Comparison of ENCODE assay signal across 9 cellular contexts in the genomic region with DNA sequence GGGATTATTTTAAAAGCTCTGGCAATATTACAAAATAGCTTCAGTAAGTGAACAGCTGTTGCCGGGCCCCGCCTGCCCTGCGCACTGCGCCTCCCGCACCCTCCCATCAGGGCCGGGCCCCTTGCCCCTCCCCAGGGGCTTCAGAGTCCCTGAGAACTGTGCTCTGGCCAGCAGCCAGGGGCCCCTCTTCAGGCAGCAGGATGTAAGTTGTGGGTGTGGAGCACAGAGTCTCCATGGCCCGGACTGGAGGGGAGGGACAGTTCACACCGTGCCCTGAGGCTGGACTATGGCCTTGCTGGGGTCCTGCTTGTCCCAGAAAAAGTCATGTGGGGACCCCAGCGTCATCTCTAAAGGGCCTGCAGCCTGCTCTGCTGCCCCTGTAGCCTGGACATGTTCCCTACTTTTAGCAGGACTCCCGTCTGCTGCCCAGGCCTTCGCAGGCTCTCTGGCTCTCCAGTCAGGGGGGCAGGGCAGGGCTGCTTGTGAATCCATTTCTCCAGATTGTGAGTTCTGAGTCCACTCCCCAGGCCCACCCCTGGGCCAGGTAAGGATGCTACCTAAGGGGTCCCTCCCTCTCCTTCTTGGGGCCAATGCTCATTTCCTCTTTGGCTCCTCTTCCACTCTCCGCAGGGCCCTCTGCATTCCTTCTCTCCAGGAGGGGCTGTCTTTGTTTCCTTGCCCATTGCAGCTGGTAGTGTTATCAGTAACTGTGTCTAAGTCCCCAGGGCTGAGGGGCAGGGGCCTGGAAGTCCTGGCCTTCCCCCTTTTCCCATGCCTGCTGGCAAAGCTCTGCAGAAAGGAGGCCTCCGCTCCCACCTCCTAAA. TPM values are rescaled to one million over a fixed set of nuclear protein-coding genes. Genes with fewer than 3 reads are reported as not detected.
DNase-seq lines count a peak whose midpoint lies in the region; ATAC-seq and TF ChIP-seq lines count a peak whose summit lies in the region.
"Had no signal": no experiment of that assay in that cellular context is flagged by ENCODE, and none has a peak within 500 bp of the region (broad histone marks: within the 10 kb centered on the region; RNA-seq: fewer than 3 reads in every experiment).

No MANE protein-coding gene starts in this region.

- peak overlapping the region; percentile 81 to 92 (median 84) for H3K27ac Mint-ChIP-seq in nephron

- peak overlapping the region; percentile 51 to 63 (median 58) for H3K4me3 Mint-ChIP-seq in nephron

- H3K36me3 Mint-ChIP-seq in nephron (ENCODE audit: low read depth) = no peaks in the 10 kb centered on the region
- H3K36me3 Mint-ChIP-seq: CD4-positive, alpha-beta memory T cell had no signal

- H3K27me3 Mint-ChIP-seq in nephron (ENCODE audit: low read depth) = peaks cover 22% of the 10 kb centered on the region

- no peak for ATAC-seq in GM21447 (IDR thresholded peaks at IDR 0.05; ENCODE audit: unreplicated experiment)

- H3K4me1 Mint-ChIP-seq in nephron = peaks cover 52% of the 10 kb centered on the region

- H3K9me3 Mint-ChIP-seq in nephron = no peaks in the 10 kb centered on the region

- no peak overlapping the region for H3K4me3 ChIP-seq in fibroblast of villous mesenchyme (ENCODE audit: low read depth, low read length)

- no peak for TF ChIP-seq CTCF in fibroblast of villous mesenchyme (IDR thresholded peaks at IDR 0.05; ENCODE audit: insufficient read depth, low read depth, low read length)
- TF ChIP-seq CTCF in nephron (IDR thresholded peaks at IDR 0.05; ENCODE audit: unreplicated experiment in 3 of 3) = no peak

- DNase-seq in COLO668 (lab: John Stamatoyannopoulos, UW; ENCODE audit: unreplicated experiment) = peak; percentile 9
- peak; percentile 73 for DNase-seq in NCI-H2227 (lab: John Stamatoyannopoulos, UW; ENCODE audit: unreplicated experiment)
- DNase-seq in fibroblast of villous mesenchyme (ENCODE audit: low read depth) = peak; percentile 21
- DNase-seq in foreskin melanocyte = no peak
- no peak for DNase-seq in Kasumi-1 (lab: John Stamatoyannopoulos, UW)
- no peak for DNase-seq in activated T-cell treated with anti-CD3 and anti-CD28 coated beads for 4 hours

RNA-seq across cellular contexts. Expression of a gene that starts 12.8 kb away (rescaled TPM):
- total RNA-seq in fibroblast of villous mesenchyme = not detected in 2 replicates

RNA-seq across cellular contexts. Expression of a gene that starts 51.3 kb away (rescaled TPM):
- total RNA-seq in fibroblast of villous mesenchyme = 9.1 and 13.5 TPM in 2 replicates

RNA-seq across cellular contexts. Expression of a gene that starts 53.1 kb away (rescaled TPM):
- 8.6 and 10.0 TPM in 2 replicates for total RNA-seq in fibroblast of villous mesenchyme

Comparison
In these comparisons a context has a peak if more than half of its experiments do, and no peak if none do; other contexts are left out.
1. DNase-seq: peak in COLO668 (single experiment), NCI-H2227 (single experiment) and fibroblast of villous mesenchyme (single experiment); none in foreskin melanocyte (single experiment), Kasumi-1 (0 of 2) and activated T-cell treated with anti-CD3 and anti-CD28 coated beads for 4 hours (single experiment).